Comparison of ENCODE assay signal across 3 cellular contexts in the genomic region with DNA sequence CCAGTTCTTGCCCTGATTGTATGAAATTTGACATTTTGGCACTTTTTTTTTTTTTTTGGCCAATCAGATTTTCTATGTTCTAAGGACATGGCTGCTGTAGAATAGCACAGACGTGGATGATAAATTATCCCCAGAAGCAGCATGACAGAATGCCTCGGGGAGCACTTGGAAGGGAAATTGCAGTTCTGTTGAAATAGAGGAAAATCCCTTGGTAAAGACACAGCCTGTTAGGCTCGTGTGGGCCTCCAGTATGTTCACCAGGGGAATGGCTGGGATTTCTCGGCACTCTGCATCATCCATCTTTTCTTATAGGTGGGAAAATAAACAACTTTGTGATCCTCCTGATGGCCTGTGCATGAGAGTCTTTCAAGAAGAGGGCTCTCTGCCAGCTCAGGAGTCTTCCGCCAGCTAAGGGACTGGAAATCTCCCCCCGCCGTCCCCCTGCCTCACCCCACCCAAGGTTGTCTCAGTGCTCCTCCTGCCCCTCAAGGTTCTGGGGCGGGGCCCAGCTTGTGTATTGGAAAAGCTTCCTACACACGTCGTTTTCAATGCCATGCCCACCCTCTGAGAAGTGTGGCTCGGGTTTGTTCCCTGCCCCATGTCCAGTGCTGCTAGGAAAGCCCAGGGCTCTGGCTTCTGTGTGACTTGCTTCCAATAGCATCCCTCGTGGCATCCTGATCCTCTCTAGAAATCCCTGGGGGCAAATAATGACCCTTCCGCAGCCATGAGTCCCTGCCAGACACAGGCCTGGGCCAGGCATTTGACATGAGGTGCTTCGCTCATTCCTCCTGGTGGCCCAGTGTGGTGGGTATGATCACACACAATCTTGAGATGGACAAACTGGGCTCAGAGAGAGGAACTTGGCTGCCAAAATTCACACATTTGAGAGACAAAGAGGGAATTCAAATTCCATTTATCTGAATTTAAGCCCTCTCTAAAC.
TF ChIP-seq lines count a peak whose summit lies in the region.

No MANE protein-coding gene starts in this region.

TF ChIP-seq in A549, 52 proteins besides CTCF, POLR2A, EP300 and RAD21 (continued from another document):
- TF ChIP-seq MAZ (IDR thresholded peaks at IDR 0.05; ENCODE audit: borderline replicate concordance, low read depth, low read length) (no peak), ZSCAN20 (CRISPR knock-in tag; IDR thresholded peaks at IDR 0.05) (no peak), NPAS2 (CRISPR knock-in tag; IDR thresholded peaks at IDR 0.05; ENCODE audit: borderline replicate concordance) (no peak), RFX5 (IDR thresholded peaks at IDR 0.05) (no peak)

TF ChIP-seq in IMR-90, 13 proteins besides CTCF, POLR2A, EP300 and RAD21 (continued from another document):
- peak; percentile 63 for TF ChIP-seq CEBPB (IDR thresholded peaks at IDR 0.05; ENCODE audit: low read depth, low read length)

TF ChIP-seq in HEK293T, 16 proteins besides CTCF, POLR2A, EP300 and RAD21 (continued from another document):
- no peak for TF ChIP-seq TARDBP (IDR thresholded peaks at IDR 0.05)
- no peak for TF ChIP-seq FOXA1 (IDR thresholded peaks at IDR 0.05)
- TF ChIP-seq ELF4 (IDR thresholded peaks at IDR 0.05) = no peak
- TF ChIP-seq L3MBTL2 (conservative IDR thresholded peaks at IDR 0.05) = no peak
- no peak for TF ChIP-seq SP1 (IDR thresholded peaks at IDR 0.05)
- TF ChIP-seq CTBP1 (IDR thresholded peaks at IDR 0.05; ENCODE audit: borderline replicate concordance) = no peak
- TF ChIP-seq, protein P1, sequence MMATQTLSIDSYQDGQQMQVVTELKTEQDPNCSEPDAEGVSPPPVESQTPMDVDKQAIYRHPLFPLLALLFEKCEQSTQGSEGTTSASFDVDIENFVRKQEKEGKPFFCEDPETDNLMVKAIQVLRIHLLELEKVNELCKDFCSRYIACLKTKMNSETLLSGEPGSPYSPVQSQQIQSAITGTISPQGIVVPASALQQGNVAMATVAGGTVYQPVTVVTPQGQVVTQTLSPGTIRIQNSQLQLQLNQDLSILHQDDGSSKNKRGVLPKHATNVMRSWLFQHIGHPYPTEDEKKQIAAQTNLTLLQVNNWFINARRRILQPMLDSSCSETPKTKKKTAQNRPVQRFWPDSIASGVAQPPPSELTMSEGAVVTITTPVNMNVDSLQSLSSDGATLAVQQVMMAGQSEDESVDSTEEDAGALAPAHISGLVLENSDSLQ (IDR thresholded peaks at IDR 0.05) = no peak
